ENCODE assay signal across 8 cellular contexts in genomic region chr14:30874999-30875787, GRCh38.
DNase-seq lines count a peak whose midpoint lies in the region; ATAC-seq and TF ChIP-seq lines count a peak whose summit lies in the region.

No MANE protein-coding gene starts in this region.

- H3K9me3 ChIP-seq in OCI-LY3 (ENCODE audit: insufficient read depth, low read length) (no peaks in the 10 kb centered on the region), duodenal mucosa (ENCODE audit: control insufficient read depth in 1 of 2, low read length in 2 of 2) (no peaks in the 10 kb centered on the region), mucosa of stomach (ENCODE audit: control insufficient read depth, low read length) (no peaks in the 10 kb centered on the region)

- no peak overlapping the region for H3K27ac ChIP-seq in OCI-LY3 (ENCODE audit: low read length)
- H3K27ac ChIP-seq in duodenal mucosa (ENCODE audit: low read depth, low read length), result no peak overlapping the region

- TF ChIP-seq CTCF in OCI-LY3 (IDR thresholded peaks at IDR 0.05; ENCODE audit: low read depth, low read length), result no peak

- peak overlapping the region; percentile 96 for H2AFZ ChIP-seq in OCI-LY3 (ENCODE audit: low read depth, low read length)

- peak overlapping the region; percentile 96 for H3K4me3 ChIP-seq in OCI-LY3 (ENCODE audit: low read length)
- peak overlapping the region; percentile 60 to 66 for H3K4me3 ChIP-seq in duodenal mucosa (ENCODE audit: low read depth in 1 of 2, low read length in 2 of 2)
- H3K4me3 ChIP-seq in mucosa of stomach (ENCODE audit: low read length), result peak overlapping the region; percentile 4

- peak overlapping the region; percentile 98 for H3K4me2 ChIP-seq in OCI-LY3 (ENCODE audit: low read length)

- H4K20me1 ChIP-seq in OCI-LY3 (ENCODE audit: insufficient read depth, low read length), result no peaks in the 10 kb centered on the region

- no peaks in the 10 kb centered on the region for H3K79me2 ChIP-seq in OCI-LY3 (ENCODE audit: low read length)

- H3K36me3 ChIP-seq in OCI-LY3 (replicated peaks; ENCODE audit: low read depth, low read length) (no peaks in the 10 kb centered on the region), duodenal mucosa (ENCODE audit: control insufficient read depth in 1 of 2, insufficient read depth in 2 of 2, low read length in 2 of 2) (no peaks in the 10 kb centered on the region), mucosa of stomach (ENCODE audit: control insufficient read depth, insufficient read depth, low read length) (no peaks in the 10 kb centered on the region)

- H3K27me3 ChIP-seq in OCI-LY3 (ENCODE audit: low read depth, low read length), result no peaks in the 10 kb centered on the region
- H3K27me3 ChIP-seq in duodenal mucosa (ENCODE audit: control insufficient read depth in 1 of 2, insufficient read depth in 2 of 2, low read length in 2 of 2), result peaks cover 41 to 44% of the 10 kb centered on the region in 2 donors
- H3K27me3 ChIP-seq in mucosa of stomach (ENCODE audit: control insufficient read depth, insufficient read depth, low read length), result peaks cover 38% of the 10 kb centered on the region

- ATAC-seq in HG02885 (IDR thresholded peaks at IDR 0.05; ENCODE audit: poor library complexity, unreplicated experiment), result peak; percentile 34

- H3K9ac ChIP-seq in OCI-LY3 (ENCODE audit: low read length), result peak overlapping the region; percentile 89
- no peak overlapping the region for H3K9ac ChIP-seq in duodenal mucosa (ENCODE audit: low read depth in 1 of 2, low read length in 2 of 2)
- no peak overlapping the region for H3K9ac ChIP-seq in mucosa of stomach (ENCODE audit: low read length)

- DNase-seq in activated CD4-positive, alpha-beta T cell treated with anti-CD3 and anti-CD28 coated beads for 48 hours, result peak; percentile 25
- no peak for DNase-seq in activated CD4-positive, alpha-beta T cell treated with anti-CD3 and anti-CD28 coated beads, Interleukin-2, amount 50 U/mL, for 1 hour
- DNase-seq in pons (ENCODE audit: low spot score) (no peak), RKO (ENCODE audit: low spot score) (no peak)

- peaks cover 18% of the 10 kb centered on the region for H3K4me1 ChIP-seq in OCI-LY3 (ENCODE audit: low read length)
- peaks cover 0 to 12% of the 10 kb centered on the region in 2 donors for H3K4me1 ChIP-seq in duodenal mucosa (ENCODE audit: control insufficient read depth in 1 of 2, insufficient read depth in 2 of 2, low read length in 2 of 2)
- H3K4me1 ChIP-seq in mucosa of stomach (ENCODE audit: control insufficient read depth, insufficient read depth, low read length), result peaks cover 10% of the 10 kb centered on the region

Comparison
In these comparisons a context has a peak if more than half of its experiments do, and no peak if none do; other contexts are left out.
1. H3K4me3 ChIP-seq: peak in every context shown above with its lines; median percentile 96 in OCI-LY3; 63 in duodenal mucosa; 4 in mucosa of stomach.